In genomic region chr11:113314065-113314388, GRCh38 we compare ENCODE assay signal across 1 cellular context.
TF ChIP-seq lines count a peak whose summit lies in the region.

No MANE protein-coding gene starts in this region.

TF ChIP-seq in H1, 55 proteins besides CTCF, POLR2A, EP300 and RAD21 (continued from another document):
- TF ChIP-seq SIRT6 (IDR thresholded peaks at IDR 0.05; ENCODE audit: low read length) = no peak
